ENCODE assay signal across 8 cellular contexts in genomic region chr4:185005209-185005819, GRCh38. TPM values are rescaled to one million over a fixed set of nuclear protein-coding genes. Genes with fewer than 3 reads are reported as not detected.
DNase-seq lines count a peak whose midpoint lies in the region; ATAC-seq and TF ChIP-seq lines count a peak whose summit lies in the region.

No MANE protein-coding gene starts in this region.

- no peaks in the 10 kb centered on the region for H3K9me3 Mint-ChIP-seq in T-cell

- H3K27ac ChIP-seq in adrenal gland: no peak overlapping the region

- H3K36me3 ChIP-seq in adrenal gland (replicated peaks in 1 of 2): no peaks in the 10 kb centered on the region

- DNase-seq in NCI-H1105 treated with DMSO at 0.1 percent for 48 hours (lab: John Stamatoyannopoulos, UW) (peak; percentile 79), T-cell (peak; percentile 31 to 77 (median 66)), adrenal gland (peak; percentile 71 to 92 (median 85)), left ventricle myocardium superior (peak; percentile 88), putamen (ENCODE audit: low spot score) (peak; percentile 65), HuH-7.5 (ENCODE audit: low spot score) (no peak)

- H3K9me3 ChIP-seq in adrenal gland (replicated peaks in 1 of 3): no peaks in the 10 kb centered on the region

- no peaks in the 10 kb centered on the region for H3K36me3 Mint-ChIP-seq in T-cell

- peaks cover 10% of the 10 kb centered on the region for H3K27me3 ChIP-seq in adrenal gland

- CTCF ChIA-PET in T-cell (lab: Charles Lee): interaction anchor here in 1 of 2 donors (0.7 to 1.5 kb wide), 4 partner anchors 14 to 176 kb away, joined by 3 to 6 read pairs (median 3); no protein-coding TSS in a partner anchor

- H3K4me1 ChIP-seq in adrenal gland (replicated peaks in 1 of 2): peaks cover 5 to 12% of the 10 kb centered on the region in 2 donors

- no peak for TF ChIP-seq POLR2A in adrenal gland (IDR thresholded peaks at IDR 0.05)

- TF ChIP-seq CTCF in GM12875 (IDR thresholded peaks at IDR 0.05; ENCODE audit: borderline replicate concordance, insufficient read depth, low read depth, low read length) (peak; percentile 88), adrenal gland (IDR thresholded peaks at IDR 0.05) (peak; percentile 70 to 90 (median 84))

- POLR2A ChIA-PET in T-cell (lab: Charles Lee): no interaction called here

- peaks cover 7 to 12% (median 9%) of the 10 kb centered on the region in 3 donors for H3K4me1 Mint-ChIP-seq in T-cell

- 5 to 18% (median 6%) methylated on average over 7 to 22 of the region's 22 CpGs for WGBS in adrenal gland, 4 donors

- peak overlapping the region in 2 of 3 donors; percentile 31 to 49 for H3K4me3 Mint-ChIP-seq in T-cell

- peak overlapping the region in 1 of 2 donors; percentile 44 for H3K27ac Mint-ChIP-seq in T-cell

- peak; percentile 91 for ATAC-seq in HG02642 (IDR thresholded peaks at IDR 0.05; ENCODE audit: poor library complexity, unreplicated experiment)
- ATAC-seq in T-cell (replicated peaks in 1 of 4): peak; percentile 83 to 97 (median 94)
- peak; percentile 94 for ATAC-seq in left ventricle myocardium superior

- no peak overlapping the region for H3K4me3 ChIP-seq in GM12875 (ENCODE audit: low read depth, low read length)
- peak overlapping the region in 1 of 4 donors; percentile 14 for H3K4me3 ChIP-seq in adrenal gland

- intact Hi-C loops in adrenal gland (cut with DNase I) (no loop called here), left ventricle myocardium superior (cut with micrococcal nuclease) (no loop called here)

- H3K27me3 Mint-ChIP-seq in T-cell: peaks cover 46 to 58% of the 10 kb centered on the region in 2 donors

RNA-seq across cellular contexts. Expression of gene HELT, which starts 13.0 kb away (rescaled TPM):
- not detected for total RNA-seq in T-cell
- total RNA-seq in adrenal gland: not detected
- not detected for polyA plus RNA-seq in adrenal gland
- not detected for total RNA-seq in left ventricle myocardium superior
